8 cellular contexts compared by ENCODE assay signal in genomic region chr7:130896898-130897514, GRCh38.
A peak's percentile ranks its signal among the peaks of the same experiment; 100 is the strongest.
DNase-seq lines count a peak whose midpoint lies in the region; ATAC-seq, FAIRE-seq and TF ChIP-seq lines count a peak whose summit lies in the region.

No MANE protein-coding gene starts in this region.

- H3K9me3 Mint-ChIP-seq in activated T-helper 2 cell treated with anti-CD3 and anti-CD28 coated beads, Interferon-gamma antibody, Interleukin-2, Interleukin-4, amounts not matched to agents 10 μg/mL and 5 μg/mL and 100 μg/mL, durations not matched to agents 14 hours and 24 hours and 36 hours = no peaks in the 10 kb centered on the region
- peaks cover 5% of the 10 kb centered on the region for H3K9me3 Mint-ChIP-seq in nephron

- peaks cover 73% of the 10 kb centered on the region for H3K4me1 Mint-ChIP-seq in activated T-helper 2 cell treated with anti-CD3 and anti-CD28 coated beads, Interferon-gamma antibody, Interleukin-2, Interleukin-4, amounts not matched to agents 10 μg/mL and 5 μg/mL and 100 μg/mL, durations not matched to agents 14 hours and 24 hours and 36 hours (ENCODE audit: low read depth)
- peaks cover 20% of the 10 kb centered on the region for H3K4me1 Mint-ChIP-seq in nephron

- peak overlapping the region; percentile 86 for H3K27ac Mint-ChIP-seq in activated T-helper 2 cell treated with anti-CD3 and anti-CD28 coated beads, Interferon-gamma antibody, Interleukin-2, Interleukin-4, amounts not matched to agents 10 μg/mL and 5 μg/mL and 100 μg/mL, durations not matched to agents 14 hours and 24 hours and 36 hours
- H3K27ac Mint-ChIP-seq in nephron = peak overlapping the region in 1 of 3 experiments; percentile 34

- H3K27me3 ChIP-seq in DOHH2 (ENCODE audit: control insufficient read depth, low read length) = no peaks in the 10 kb centered on the region

- H3K36me3 ChIP-seq in DOHH2 (ENCODE audit: control insufficient read depth, low read length) = peaks cover 41% of the 10 kb centered on the region

- peaks cover 20% of the 10 kb centered on the region for H3F3A ChIP-seq in DOHH2 (ENCODE audit: control insufficient read depth, insufficient read depth)

- peaks cover 90% of the 10 kb centered on the region for H3K36me3 Mint-ChIP-seq in activated T-helper 2 cell treated with anti-CD3 and anti-CD28 coated beads, Interferon-gamma antibody, Interleukin-2, Interleukin-4, amounts not matched to agents 10 μg/mL and 5 μg/mL and 100 μg/mL, durations not matched to agents 14 hours and 24 hours and 36 hours (ENCODE audit: low read depth)
- peaks cover 5% of the 10 kb centered on the region for H3K36me3 Mint-ChIP-seq in nephron (ENCODE audit: low read depth)

- peak; percentile 54 for DNase-seq in RCC 7860 (ENCODE audit: low spot score)
- peak; percentile 62 for DNase-seq in activated T-helper 2 cell treated with anti-CD3 and anti-CD28 coated beads, Interferon-gamma antibody, Interleukin-2, Interleukin-4, amounts not matched to agents 10 μg/mL and 5 μg/mL and 100 μg/mL, durations not matched to agents 14 hours and 24 hours and 36 hours (ENCODE audit: low spot score)
- DNase-seq in fibroblast of peridontal ligament (ENCODE audit: extremely low read depth) = peak; percentile 84
- DNase-seq in substantia nigra (lab: John Stamatoyannopoulos, UW) = peak in 46 of 49 donors; percentile 13 to 82 (median 62)
- no peak for DNase-seq in NCI-H510A treated with DMSO at 0.1 percent for 48 hours (lab: John Stamatoyannopoulos, UW)

- peaks cover 8% of the 10 kb centered on the region; the same call in 1 of the 2 replicates for H4K20me1 ChIP-seq in DOHH2 (ENCODE audit: control insufficient read depth, insufficient read depth, low read depth, low read length)

- H3K27me3 Mint-ChIP-seq in activated T-helper 2 cell treated with anti-CD3 and anti-CD28 coated beads, Interferon-gamma antibody, Interleukin-2, Interleukin-4, amounts not matched to agents 10 μg/mL and 5 μg/mL and 100 μg/mL, durations not matched to agents 14 hours and 24 hours and 36 hours (ENCODE audit: low read depth) = no peaks in the 10 kb centered on the region
- H3K27me3 Mint-ChIP-seq in nephron (ENCODE audit: low read depth) = peaks cover 10% of the 10 kb centered on the region

- no peak overlapping the region for H3K27ac ChIP-seq in DOHH2 (ENCODE audit: low read depth, low read length)
- peak overlapping the region; percentile 43 for H3K27ac ChIP-seq in substantia nigra (ENCODE audit: low read depth, low read length, poor library complexity, severe bottlenecking)

- ATAC-seq in HG02938 (IDR thresholded peaks at IDR 0.05; ENCODE audit: unreplicated experiment) = peak; percentile 51

- no peak for FAIRE-seq in RCC 7860 (lab: Jason Lieb, UNC)

- peaks cover 24% of the 10 kb centered on the region for H3K79me2 ChIP-seq in DOHH2 (ENCODE audit: control insufficient read depth, low read length)

- TF ChIP-seq CTCF in DOHH2 (IDR thresholded peaks at IDR 0.05; ENCODE audit: low read depth, low read length, poor library complexity, severe bottlenecking) (peak; percentile 89), nephron (IDR thresholded peaks at IDR 0.05; ENCODE audit: unreplicated experiment in 3 of 3) (peak; percentile 89 to 92 (median 89))

- H3K9me2 ChIP-seq in DOHH2 (replicated peaks; ENCODE audit: control insufficient read depth, low read length) = no peaks in the 10 kb centered on the region

- H3K4me3 Mint-ChIP-seq in activated T-helper 2 cell treated with anti-CD3 and anti-CD28 coated beads, Interferon-gamma antibody, Interleukin-2, Interleukin-4, amounts not matched to agents 10 μg/mL and 5 μg/mL and 100 μg/mL, durations not matched to agents 14 hours and 24 hours and 36 hours (ENCODE audit: low read depth) = peak overlapping the region; percentile 26
- H3K4me3 Mint-ChIP-seq in nephron = peak overlapping the region in 2 of 3 experiments; percentile 9 to 20

- peak overlapping the region; percentile 24 for H3K4me2 ChIP-seq in DOHH2 (ENCODE audit: low read length)

- H3K4me1 ChIP-seq in DOHH2 (ENCODE audit: control insufficient read depth, low read length) = peaks cover 50% of the 10 kb centered on the region

- intact Hi-C loops in activated T-helper 2 cell treated with anti-CD3 and anti-CD28 coated beads, Interferon-gamma antibody, Interleukin-2, Interleukin-4, amounts not matched to agents 10 μg/mL and 5 μg/mL and 100 μg/mL, durations not matched to agents 14 hours and 24 hours and 36 hours (cut with micrococcal nuclease) = loop anchor here (1.0 to 10.0 kb wide), 3 partner anchors 16 to 608 kb away; no protein-coding TSS in a partner anchor

- no peak overlapping the region for H3K4me3 ChIP-seq in DOHH2 (ENCODE audit: low read length)

- H3K9me3 ChIP-seq in DOHH2 (ENCODE audit: control insufficient read depth, insufficient read depth, low read length) = no peaks in the 10 kb centered on the region
